7 cellular contexts compared by ENCODE assay signal in the genomic region with DNA sequence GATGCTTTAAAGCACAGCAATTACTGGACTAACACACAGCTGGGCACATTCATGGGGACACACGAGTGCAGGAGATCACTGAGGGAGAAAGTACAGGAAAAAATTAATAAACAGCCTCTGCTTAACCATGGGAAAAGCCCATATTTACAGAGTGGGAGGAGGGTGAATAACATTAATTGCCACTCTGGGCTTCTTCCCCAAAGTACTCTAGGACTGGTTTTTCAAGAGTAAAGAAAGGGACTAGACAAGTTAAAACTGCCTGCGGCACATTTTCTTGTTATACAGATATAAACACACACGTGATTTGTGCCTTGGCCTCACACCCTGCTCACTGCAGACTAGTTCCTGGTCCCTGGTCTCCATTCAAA.
A peak's percentile ranks its signal among the peaks of the same experiment; 100 is the strongest.
DNase-seq lines count a peak whose midpoint lies in the region; ATAC-seq and TF ChIP-seq lines count a peak whose summit lies in the region.

No MANE protein-coding gene starts in this region.

- no peak overlapping the region for H3K9ac ChIP-seq in OCI-LY1 (ENCODE audit: low read length)

- H3K4me2 ChIP-seq in OCI-LY1 (ENCODE audit: low read length) = peak overlapping the region; percentile 6; the same call in 1 of the 2 replicates

- no peaks in the 10 kb centered on the region for H4K20me1 ChIP-seq in OCI-LY1 (ENCODE audit: insufficient read depth, low read length)

- H3K27me3 ChIP-seq in OCI-LY1 (ENCODE audit: insufficient read depth, low read length) = no peaks in the 10 kb centered on the region
- no peaks in the 10 kb centered on the region for H3K27me3 ChIP-seq in brain microvascular endothelial cell (replicated peaks)

- no peaks in the 10 kb centered on the region for H3F3A ChIP-seq in OCI-LY1 (ENCODE audit: insufficient read depth, low read length)

- no peak overlapping the region for H2AFZ ChIP-seq in OCI-LY1 (ENCODE audit: low read length)

- in situ Hi-C loops in brain microvascular endothelial cell (cut with HindIII; ENCODE audit: low pct_ligation_motif_present, low sequenced_read_pairs) = no loop called here

- peak overlapping the region; percentile 81 for H3K4me3 Mint-ChIP-seq in memory B cell

- H3K9me2 ChIP-seq in OCI-LY1 (ENCODE audit: low read depth, low read length) = no peaks in the 10 kb centered on the region

- no peak for TF ChIP-seq POLR2A in erythroblast (IDR thresholded peaks at IDR 0.05; ENCODE audit: low read length)

- H3K4me3 ChIP-seq in OCI-LY1 (ENCODE audit: low read depth, low read length, poor library complexity, severe bottlenecking) (no peak overlapping the region), brain microvascular endothelial cell (ENCODE audit: low read depth, low read length) (no peak overlapping the region)

- peak overlapping the region; percentile 81 for H3K27ac Mint-ChIP-seq in memory B cell

- ATAC-seq in GM19043 (IDR thresholded peaks at IDR 0.05; ENCODE audit: low read depth, unreplicated experiment) (peak; percentile 10), HG02973 (IDR thresholded peaks at IDR 0.05; ENCODE audit: unreplicated experiment) (peak; percentile 6), memory B cell (ENCODE audit: low read depth) (peak; percentile 24)

- no peaks in the 10 kb centered on the region for H3K36me3 Mint-ChIP-seq in memory B cell

- H3K27ac ChIP-seq in OCI-LY1 (ENCODE audit: low read depth, low read length, poor library complexity, severe bottlenecking) (no peak overlapping the region), brain microvascular endothelial cell (no peak overlapping the region)

- peaks cover 3% of the 10 kb centered on the region for H3K27me3 Mint-ChIP-seq in memory B cell

- TF ChIP-seq CTCF in OCI-LY1 (IDR thresholded peaks at IDR 0.05; ENCODE audit: low read length) = no peak
- no peak for TF ChIP-seq CTCF in brain microvascular endothelial cell (IDR thresholded peaks at IDR 0.05; ENCODE audit: low read depth, low read length, missing control alignments)

- H3K9me3 ChIP-seq in OCI-LY1 (ENCODE audit: low read length) = no peaks in the 10 kb centered on the region

- no peaks in the 10 kb centered on the region for H3K9me3 Mint-ChIP-seq in memory B cell

- peaks cover 12% of the 10 kb centered on the region for H3K4me1 ChIP-seq in OCI-LY1 (ENCODE audit: insufficient read depth, low read length, severe bottlenecking)

- H3K79me2 ChIP-seq in OCI-LY1 (ENCODE audit: insufficient read depth, low read length) = no peaks in the 10 kb centered on the region

- no peaks in the 10 kb centered on the region for H3K36me3 ChIP-seq in OCI-LY1 (ENCODE audit: insufficient read depth, low read length)
- H3K36me3 ChIP-seq in brain microvascular endothelial cell (replicated peaks) = no peaks in the 10 kb centered on the region

- DNase-seq in memory B cell (ENCODE audit: low spot score in 2 of 2) = no peak
- DNase-seq in brain microvascular endothelial cell = no peak
- no peak for DNase-seq in erythroblast (lab: John Stamatoyannopoulos, UW)
- DNase-seq in SK-N-DZ (ENCODE audit: low spot score) = no peak

- H3K4me1 Mint-ChIP-seq in memory B cell = peaks cover 22% of the 10 kb centered on the region
